17 cellular contexts compared by ENCODE assay signal in genomic region chr12:105227879-105228278, GRCh38. TPM values are rescaled to one million over a fixed set of nuclear protein-coding genes. Genes with fewer than 3 reads are reported as not detected.
DNase-seq lines count a peak whose midpoint lies in the region; ATAC-seq and TF ChIP-seq lines count a peak whose summit lies in the region.
"Had no signal": no experiment of that assay in that cellular context is flagged by ENCODE, and none has a peak within 500 bp of the region (broad histone marks: within the 10 kb centered on the region; RNA-seq: fewer than 3 reads in every experiment).

No MANE protein-coding gene starts in this region.

- H3K27me3 Mint-ChIP-seq in endothelial cell (ENCODE audit: unreplicated experiment) = peaks cover 2% of the 10 kb centered on the region
- H3K27me3 Mint-ChIP-seq in immature natural killer cell (ENCODE audit: low read depth in 3 of 3) = peaks cover 2 to 5% (median 3%) of the 10 kb centered on the region in 3 donors

- H3K27ac ChIP-seq in MM.1S (ENCODE audit: low read length) = peak overlapping the region; percentile 86; the same call in 1 of the 2 replicates
- H3K27ac ChIP-seq: cardiac muscle cell had no signal

- H2AFZ ChIP-seq in MM.1S (ENCODE audit: low read length) = no peak overlapping the region

- H3K4me1 ChIP-seq in MM.1S (ENCODE audit: low read length) = peaks cover 48% of the 10 kb centered on the region

- no peak for TF ChIP-seq CTCF in MM.1S (IDR thresholded peaks at IDR 0.05; ENCODE audit: low read length)
- TF ChIP-seq CTCF in endothelial cell (IDR thresholded peaks at IDR 0.05; ENCODE audit: unreplicated experiment) = no peak

- DNase-seq in HCEC 1CT (peak; percentile 41), MM.1S (no peak), endothelial cell (ENCODE audit: low spot score) (no peak), AG08396 (ENCODE audit: low spot score) (no peak), immature natural killer cell (no peak)
- DNase-seq in stimulated activated effector memory CD8-positive, alpha-beta T cell treated with anti-CD3 and anti-CD28 coated beads, Interleukin-12 subunit alpha, Interleukin-12 subunit beta, amount 100 ng/mL, for 72 hours (ENCODE audit: low spot score in 2 of 2) = no peak
- DNase-seq: Caco-2; left cardiac atrium; NCI-H1048; NCI-H2029; stimulated activated CD4-positive, alpha-beta T cell treated with anti-CD3 and anti-CD28 coated beads, Interleukin-12 subunit alpha, Interleukin-12 subunit beta, amount 100 ng/mL, for 4 hours; SW 1271 had no signal

- no peak overlapping the region for H3K4me3 Mint-ChIP-seq in endothelial cell (ENCODE audit: unreplicated experiment)
- H3K4me3 Mint-ChIP-seq in stimulated activated effector memory CD8-positive, alpha-beta T cell treated with anti-CD3 and anti-CD28 coated beads, Interleukin-12 subunit alpha, Interleukin-12 subunit beta, amount 100 ng/mL, for 72 hours = peak overlapping the region; percentile 43
- H3K4me3 Mint-ChIP-seq in immature natural killer cell = no peak overlapping the region
- H3K4me3 Mint-ChIP-seq: mesothelial cell of epicardium had no signal

- peaks cover 42% of the 10 kb centered on the region for H3F3A ChIP-seq in MM.1S (ENCODE audit: insufficient read depth, low read length)

- H3K9me3 Mint-ChIP-seq in endothelial cell (ENCODE audit: unreplicated experiment) = no peaks in the 10 kb centered on the region
- H3K9me3 Mint-ChIP-seq in stimulated activated effector memory CD8-positive, alpha-beta T cell treated with anti-CD3 and anti-CD28 coated beads, Interleukin-12 subunit alpha, Interleukin-12 subunit beta, amount 100 ng/mL, for 72 hours = no peaks in the 10 kb centered on the region
- H3K9me3 Mint-ChIP-seq in immature natural killer cell = no peaks in the 10 kb centered on the region
- H3K9me3 Mint-ChIP-seq: mesothelial cell of epicardium had no signal

- H3K9me3 ChIP-seq in MM.1S (replicated peaks; ENCODE audit: insufficient read depth, low read length) = no peaks in the 10 kb centered on the region
- H3K9me3 ChIP-seq: Caco-2, tibial nerve had no signal

- no peak overlapping the region for H3K4me3 ChIP-seq in MM.1S (ENCODE audit: low read length)
- H3K4me3 ChIP-seq: cardiac muscle cell, tibial nerve had no signal

- peaks cover 31% of the 10 kb centered on the region for H3K36me3 Mint-ChIP-seq in endothelial cell (ENCODE audit: low read depth, unreplicated experiment)
- peaks cover 60% of the 10 kb centered on the region for H3K36me3 Mint-ChIP-seq in stimulated activated effector memory CD8-positive, alpha-beta T cell treated with anti-CD3 and anti-CD28 coated beads, Interleukin-12 subunit alpha, Interleukin-12 subunit beta, amount 100 ng/mL, for 72 hours
- peaks cover 10 to 29% (median 29%) of the 10 kb centered on the region in 3 donors for H3K36me3 Mint-ChIP-seq in immature natural killer cell

- H3K4me1 Mint-ChIP-seq in endothelial cell (ENCODE audit: unreplicated experiment) (peaks cover 46% of the 10 kb centered on the region), immature natural killer cell (peaks cover 36 to 58% of the 10 kb centered on the region in 2 donors)
- H3K4me1 Mint-ChIP-seq in stimulated activated effector memory CD8-positive, alpha-beta T cell treated with anti-CD3 and anti-CD28 coated beads, Interleukin-12 subunit alpha, Interleukin-12 subunit beta, amount 100 ng/mL, for 72 hours = peaks cover 60% of the 10 kb centered on the region

- no peaks in the 10 kb centered on the region for H4K20me1 ChIP-seq in MM.1S (ENCODE audit: insufficient read depth, low read length)

- no peak overlapping the region; the same call in 1 of the 2 replicates for H3K9ac ChIP-seq in MM.1S (ENCODE audit: low read length)

- ATAC-seq in stimulated activated effector memory CD8-positive, alpha-beta T cell treated with anti-CD3 and anti-CD28 coated beads, Interleukin-12 subunit alpha, Interleukin-12 subunit beta, amount 100 ng/mL, for 72 hours = peak; percentile 89
- no peak for ATAC-seq in HG03025 (IDR thresholded peaks at IDR 0.05; ENCODE audit: low FRiP score, unreplicated experiment)
- ATAC-seq: esophagus mucosa, left cardiac atrium had no signal

- H3K36me3 ChIP-seq in MM.1S (replicated peaks; ENCODE audit: insufficient read depth, low read length) = no peaks in the 10 kb centered on the region

- H3K27me3 ChIP-seq in MM.1S (replicated peaks; ENCODE audit: insufficient read depth, low read length) = no peaks in the 10 kb centered on the region
- H3K27me3 ChIP-seq: cardiac muscle cell, tibial nerve had no signal

- peaks cover 60% of the 10 kb centered on the region for H3K79me2 ChIP-seq in MM.1S (ENCODE audit: low read length)

- H3K4me2 ChIP-seq in MM.1S (ENCODE audit: low read depth, low read length) = peak overlapping the region; percentile 40; the same call in 1 of the 2 replicates

- H3K27ac Mint-ChIP-seq in endothelial cell (ENCODE audit: unreplicated experiment) (peak overlapping the region; percentile 74), immature natural killer cell (peak overlapping the region in 1 of 6 donors; percentile 47)
- peak overlapping the region; percentile 64 for H3K27ac Mint-ChIP-seq in stimulated activated effector memory CD8-positive, alpha-beta T cell treated with anti-CD3 and anti-CD28 coated beads, Interleukin-12 subunit alpha, Interleukin-12 subunit beta, amount 100 ng/mL, for 72 hours

- no peaks in the 10 kb centered on the region for H3K9me2 ChIP-seq in MM.1S (replicated peaks; ENCODE audit: insufficient read depth, low read length)

RNA-seq across cellular contexts. Expression of gene APPL2, which starts 8.1 kb away (rescaled TPM):
- total RNA-seq in endothelial cell (ENCODE audit: unreplicated experiment) = 44.7 TPM
- 10 to 100 TPM in 2 of 3 donors, 1 to 10 TPM in 1; 9.5 to 14.1 (median 10.5) TPM for polyA plus RNA-seq in immature natural killer cell
